ENCODE assay signal across 16 cellular contexts in genomic region chr1:2272686-2273400, GRCh38. TPM values are rescaled to one million over a fixed set of nuclear protein-coding genes. Genes with fewer than 3 reads are reported as not detected.
DNase-seq lines count a peak whose midpoint lies in the region; ATAC-seq and TF ChIP-seq lines count a peak whose summit lies in the region.
"Had no signal": no experiment of that assay in that cellular context is flagged by ENCODE, and none has a peak within 500 bp of the region (broad histone marks: within the 10 kb centered on the region; RNA-seq: fewer than 3 reads in every experiment).

No MANE protein-coding gene starts in this region.

- CTCF ChIA-PET in activated CD4-positive, alpha-beta memory T cell treated with anti-CD3 and anti-CD28 coated beads for 36 hours (lab: Charles Lee): interaction anchor here (1.2 kb wide), 1 partner anchor 43 kb away, joined by 3 read pairs; no protein-coding TSS in a partner anchor
- CTCF ChIA-PET in activated CD4-positive, alpha-beta memory T cell treated with anti-CD3 and anti-CD28 coated beads, Interleukin-2, amount 10 ng/mL, durations not matched to agents 7 days and 5 days (lab: Charles Lee): no interaction called here
- CTCF ChIA-PET in activated CD8-positive, alpha-beta memory T cell treated with anti-CD3 and anti-CD28 coated beads, Interleukin-2, amount 10 ng/mL, durations not matched to agents 7 days and 5 days (lab: Charles Lee): no interaction called here

- peaks cover 8% of the 10 kb centered on the region for H3K36me3 Mint-ChIP-seq in activated CD4-positive, alpha-beta memory T cell treated with anti-CD3 and anti-CD28 coated beads for 36 hours
- H3K36me3 Mint-ChIP-seq in activated CD4-positive, alpha-beta memory T cell treated with anti-CD3 and anti-CD28 coated beads, Interleukin-2, amount 10 ng/mL, durations not matched to agents 7 days and 5 days (ENCODE audit: low read depth): peaks cover 25% of the 10 kb centered on the region
- H3K36me3 Mint-ChIP-seq in activated CD8-positive, alpha-beta memory T cell treated with anti-CD3 and anti-CD28 coated beads, Interleukin-2, amount 10 ng/mL, durations not matched to agents 7 days and 5 days: peaks cover 6% of the 10 kb centered on the region
- H3K36me3 Mint-ChIP-seq: IgD-negative memory B cell had no signal

- peaks cover 58% of the 10 kb centered on the region for H3K4me1 Mint-ChIP-seq in activated CD4-positive, alpha-beta memory T cell treated with anti-CD3 and anti-CD28 coated beads for 36 hours (ENCODE audit: low read depth)
- peaks cover 21% of the 10 kb centered on the region for H3K4me1 Mint-ChIP-seq in activated CD4-positive, alpha-beta memory T cell treated with anti-CD3 and anti-CD28 coated beads, Interleukin-2, amount 10 ng/mL, durations not matched to agents 7 days and 5 days
- peaks cover 4% of the 10 kb centered on the region for H3K4me1 Mint-ChIP-seq in activated CD8-positive, alpha-beta memory T cell treated with anti-CD3 and anti-CD28 coated beads, Interleukin-2, amount 10 ng/mL, durations not matched to agents 7 days and 5 days

- no peak for TF ChIP-seq CTCF in coronary artery (IDR thresholded peaks at IDR 0.05)
- no peak for TF ChIP-seq CTCF in lower lobe of right lung (IDR thresholded peaks at IDR 0.05)
- no peak for TF ChIP-seq CTCF in suprapubic skin (IDR thresholded peaks at IDR 0.05)

- H3K9me3 ChIP-seq in lower lobe of right lung (no peaks in the 10 kb centered on the region), suprapubic skin (no peaks in the 10 kb centered on the region)

- 66% methylated on average over 19 of the region's 28 CpGs for WGBS in suprapubic skin

- ATAC-seq in lower lobe of right lung: no peak
- no peak for ATAC-seq in GM18505 (IDR thresholded peaks at IDR 0.05; ENCODE audit: unreplicated experiment)
- ATAC-seq in activated CD8-positive, alpha-beta memory T cell treated with anti-CD3 and anti-CD28 coated beads, Interleukin-2, amount 10 ng/mL, durations not matched to agents 7 days and 5 days: no peak
- ATAC-seq: SK-N-SH treated with all-trans-retinoic acid at 6 μM for 48 hours had no signal

- peak overlapping the region; percentile 45 for H3K4me3 ChIP-seq in coronary artery
- H3K4me3 ChIP-seq in lower lobe of right lung: no peak overlapping the region
- H3K4me3 ChIP-seq in suprapubic skin: no peak overlapping the region

- intact Hi-C loops in activated CD4-positive, alpha-beta memory T cell treated with anti-CD3 and anti-CD28 coated beads for 36 hours (cut with micrococcal nuclease): no loop called here
- intact Hi-C loops in lower lobe of right lung (cut with DNase I): no loop called here

- DNase-seq in activated CD4-positive, alpha-beta memory T cell treated with anti-CD3 and anti-CD28 coated beads for 36 hours: no peak
- DNase-seq in activated CD4-positive, alpha-beta memory T cell treated with anti-CD3 and anti-CD28 coated beads, Interleukin-2, amount 10 ng/mL, durations not matched to agents 7 days and 5 days: no peak
- DNase-seq in coronary artery (ENCODE audit: low spot score) (no peak), lower lobe of right lung (peak; percentile 39), suprapubic skin (ENCODE audit: low spot score in 2 of 2) (no peak), hepatic stellate cell (ENCODE audit: low spot score) (no peak)
- no peak for DNase-seq in activated CD8-positive, alpha-beta memory T cell treated with anti-CD3 and anti-CD28 coated beads, Interleukin-2, amount 10 ng/mL, durations not matched to agents 7 days and 5 days
- DNase-seq: activated naive CD4-positive, alpha-beta T cell treated with anti-CD3 and anti-CD28 coated beads, Interleukin-2, amount 50 U/mL, for 16 hours; GDM1; hypothalamus; NCI-H1105 treated with DMSO at 0.1 percent for 48 hours had no signal

- POLR2A ChIA-PET in activated CD4-positive, alpha-beta memory T cell treated with anti-CD3 and anti-CD28 coated beads for 36 hours (lab: Charles Lee): no interaction called here
- POLR2A ChIA-PET in activated CD4-positive, alpha-beta memory T cell treated with anti-CD3 and anti-CD28 coated beads, Interleukin-2, amount 10 ng/mL, durations not matched to agents 7 days and 5 days (lab: Charles Lee): no interaction called here

- H3K27me3 ChIP-seq in lower lobe of right lung (ENCODE audit: low read depth): no peaks in the 10 kb centered on the region
- no peaks in the 10 kb centered on the region for H3K27me3 ChIP-seq in suprapubic skin

- no peak for TF ChIP-seq POLR2A in suprapubic skin (IDR thresholded peaks at IDR 0.05)
- TF ChIP-seq POLR2A in GM18505 (IDR thresholded peaks at IDR 0.05; ENCODE audit: borderline replicate concordance, extremely low read depth, insufficient read depth, insufficient read length): no peak

- TF ChIP-seq EP300 in suprapubic skin (IDR thresholded peaks at IDR 0.05): no peak

- peak overlapping the region; percentile 18 for H3K27ac Mint-ChIP-seq in activated CD4-positive, alpha-beta memory T cell treated with anti-CD3 and anti-CD28 coated beads for 36 hours
- no peak overlapping the region for H3K27ac Mint-ChIP-seq in activated CD4-positive, alpha-beta memory T cell treated with anti-CD3 and anti-CD28 coated beads, Interleukin-2, amount 10 ng/mL, durations not matched to agents 7 days and 5 days
- no peak overlapping the region for H3K27ac Mint-ChIP-seq in activated CD8-positive, alpha-beta memory T cell treated with anti-CD3 and anti-CD28 coated beads, Interleukin-2, amount 10 ng/mL, durations not matched to agents 7 days and 5 days

- peak overlapping the region; percentile 12 to 77 for H3K27ac ChIP-seq in coronary artery
- H3K27ac ChIP-seq in lower lobe of right lung: no peak overlapping the region
- H3K27ac ChIP-seq in suprapubic skin: peak overlapping the region; percentile 41
- H3K27ac ChIP-seq: 22Rv1, parathyroid adenoma had no signal

- H3K4me3 Mint-ChIP-seq in activated CD4-positive, alpha-beta memory T cell treated with anti-CD3 and anti-CD28 coated beads for 36 hours: no peak overlapping the region
- no peak overlapping the region for H3K4me3 Mint-ChIP-seq in activated CD4-positive, alpha-beta memory T cell treated with anti-CD3 and anti-CD28 coated beads, Interleukin-2, amount 10 ng/mL, durations not matched to agents 7 days and 5 days
- H3K4me3 Mint-ChIP-seq in activated CD8-positive, alpha-beta memory T cell treated with anti-CD3 and anti-CD28 coated beads, Interleukin-2, amount 10 ng/mL, durations not matched to agents 7 days and 5 days: no peak overlapping the region

- no peaks in the 10 kb centered on the region for H3K27me3 Mint-ChIP-seq in activated CD4-positive, alpha-beta memory T cell treated with anti-CD3 and anti-CD28 coated beads for 36 hours
- no peaks in the 10 kb centered on the region for H3K27me3 Mint-ChIP-seq in activated CD4-positive, alpha-beta memory T cell treated with anti-CD3 and anti-CD28 coated beads, Interleukin-2, amount 10 ng/mL, durations not matched to agents 7 days and 5 days
- no peaks in the 10 kb centered on the region for H3K27me3 Mint-ChIP-seq in activated CD8-positive, alpha-beta memory T cell treated with anti-CD3 and anti-CD28 coated beads, Interleukin-2, amount 10 ng/mL, durations not matched to agents 7 days and 5 days
- H3K27me3 Mint-ChIP-seq: IgD-negative memory B cell had no signal

- no peaks in the 10 kb centered on the region for H3K9me3 Mint-ChIP-seq in activated CD4-positive, alpha-beta memory T cell treated with anti-CD3 and anti-CD28 coated beads for 36 hours
- H3K9me3 Mint-ChIP-seq in activated CD4-positive, alpha-beta memory T cell treated with anti-CD3 and anti-CD28 coated beads, Interleukin-2, amount 10 ng/mL, durations not matched to agents 7 days and 5 days: no peaks in the 10 kb centered on the region
- H3K9me3 Mint-ChIP-seq in activated CD8-positive, alpha-beta memory T cell treated with anti-CD3 and anti-CD28 coated beads, Interleukin-2, amount 10 ng/mL, durations not matched to agents 7 days and 5 days (ENCODE audit: low read depth): no peaks in the 10 kb centered on the region
- H3K9me3 Mint-ChIP-seq: IgD-negative memory B cell had no signal

- H3K4me1 ChIP-seq in lower lobe of right lung (peaks cover 95% of the 10 kb centered on the region), suprapubic skin (peaks cover 98% of the 10 kb centered on the region)
- H3K4me1 ChIP-seq: parathyroid adenoma had no signal

- H3K36me3 ChIP-seq in lower lobe of right lung (peaks cover 4% of the 10 kb centered on the region), suprapubic skin (no peaks in the 10 kb centered on the region)

RNA-seq across cellular contexts. Expression of gene SKI, which starts 44.7 kb away (rescaled TPM):
- total RNA-seq in activated CD4-positive, alpha-beta memory T cell treated with anti-CD3 and anti-CD28 coated beads for 36 hours: 10 to 100 TPM; 28.3 to 28.9 TPM
- 10 to 100 TPM; 58.0 to 61.5 TPM for total RNA-seq in activated CD4-positive, alpha-beta memory T cell treated with anti-CD3 and anti-CD28 coated beads, Interleukin-2, amount 10 ng/mL, durations not matched to agents 7 days and 5 days
- total RNA-seq in lower lobe of right lung (90.0 TPM), suprapubic skin (10 to 100 TPM; 51.8 to 91.2 (median 68.1) TPM)
- total RNA-seq in activated CD8-positive, alpha-beta memory T cell treated with anti-CD3 and anti-CD28 coated beads, Interleukin-2, amount 10 ng/mL, durations not matched to agents 7 days and 5 days: 10 to 100 TPM; 35.0 to 42.9 TPM
